ENCODE assay signal across 1 cellular context in the genomic region with DNA sequence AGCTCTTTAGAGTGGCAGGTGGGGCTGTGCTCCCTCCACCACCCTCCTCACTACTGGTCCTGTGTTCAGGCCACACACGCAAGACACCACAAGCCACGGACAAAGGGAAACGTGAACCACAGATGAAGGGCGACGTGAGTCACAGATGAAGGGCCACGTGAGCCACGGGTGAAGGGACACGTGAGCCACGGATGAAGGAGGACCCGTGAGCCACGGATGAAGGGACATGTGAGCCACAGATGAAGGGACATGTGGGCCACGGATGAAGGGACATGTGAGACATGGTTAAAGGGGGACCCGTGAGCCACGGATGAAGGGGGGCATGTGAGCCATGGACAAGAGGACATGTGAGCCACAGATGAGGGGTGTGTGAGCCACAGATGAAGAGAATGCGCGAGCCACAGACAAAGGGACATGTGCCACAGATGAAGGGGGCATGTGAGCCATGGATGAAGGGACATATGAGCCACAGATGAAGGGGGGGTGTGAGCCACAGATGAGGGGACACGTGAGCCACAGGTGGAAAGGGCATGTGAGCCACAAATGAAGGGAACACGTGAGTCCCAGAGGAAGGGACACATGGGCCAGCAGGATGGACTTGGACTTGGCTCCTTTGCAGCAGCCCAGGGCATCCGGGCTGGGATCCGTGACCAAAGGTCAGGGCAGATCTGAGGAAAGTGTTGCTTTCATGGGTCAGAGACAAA.
TF ChIP-seq lines count a peak whose summit lies in the region.

No MANE protein-coding gene starts in this region.

TF ChIP-seq in HepG2, 621 proteins besides CTCF, POLR2A, EP300 and RAD21 (continued from another document):
- TF ChIP-seq ZBTB20 (CRISPR knock-in tag; IDR thresholded peaks at IDR 0.05; ENCODE audit: borderline replicate concordance, low read depth): no peak
- TF ChIP-seq ZNF616 (CRISPR knock-in tag; IDR thresholded peaks at IDR 0.05; ENCODE audit: low read depth): peak; percentile 61; the same call in 1 of the 2 replicates
- no peak for TF ChIP-seq ARID2 (CRISPR knock-in tag; IDR thresholded peaks at IDR 0.05; ENCODE audit: borderline replicate concordance)
- TF ChIP-seq RXRB (CRISPR knock-in tag; IDR thresholded peaks at IDR 0.05; ENCODE audit: borderline replicate concordance): peak; percentile 41; the same call in 1 of the 2 replicates
- TF ChIP-seq ETV5 (CRISPR knock-in tag; IDR thresholded peaks at IDR 0.05; ENCODE audit: borderline replicate concordance): 0 out of 2 replicates have a peak, but pooled peaks have one; percentile 30
- peak; percentile 45; the same call in 1 of the 2 replicates for TF ChIP-seq SKIL (CRISPR knock-in tag; IDR thresholded peaks at IDR 0.05; ENCODE audit: borderline replicate concordance)
- TF ChIP-seq RBM39 (IDR thresholded peaks at IDR 0.05; ENCODE audit: low read depth, low read length, poor library complexity, severe bottlenecking): no peak
- TF ChIP-seq, protein P1, sequence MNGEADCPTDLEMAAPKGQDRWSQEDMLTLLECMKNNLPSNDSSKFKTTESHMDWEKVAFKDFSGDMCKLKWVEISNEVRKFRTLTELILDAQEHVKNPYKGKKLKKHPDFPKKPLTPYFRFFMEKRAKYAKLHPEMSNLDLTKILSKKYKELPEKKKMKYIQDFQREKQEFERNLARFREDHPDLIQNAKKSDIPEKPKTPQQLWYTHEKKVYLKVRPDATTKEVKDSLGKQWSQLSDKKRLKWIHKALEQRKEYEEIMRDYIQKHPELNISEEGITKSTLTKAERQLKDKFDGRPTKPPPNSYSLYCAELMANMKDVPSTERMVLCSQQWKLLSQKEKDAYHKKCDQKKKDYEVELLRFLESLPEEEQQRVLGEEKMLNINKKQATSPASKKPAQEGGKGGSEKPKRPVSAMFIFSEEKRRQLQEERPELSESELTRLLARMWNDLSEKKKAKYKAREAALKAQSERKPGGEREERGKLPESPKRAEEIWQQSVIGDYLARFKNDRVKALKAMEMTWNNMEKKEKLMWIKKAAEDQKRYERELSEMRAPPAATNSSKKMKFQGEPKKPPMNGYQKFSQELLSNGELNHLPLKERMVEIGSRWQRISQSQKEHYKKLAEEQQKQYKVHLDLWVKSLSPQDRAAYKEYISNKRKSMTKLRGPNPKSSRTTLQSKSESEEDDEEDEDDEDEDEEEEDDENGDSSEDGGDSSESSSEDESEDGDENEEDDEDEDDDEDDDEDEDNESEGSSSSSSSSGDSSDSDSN (CRISPR knock-in tag; IDR thresholded peaks at IDR 0.05): no peak
